ENCODE assay signal across 9 cellular contexts in the genomic region with DNA sequence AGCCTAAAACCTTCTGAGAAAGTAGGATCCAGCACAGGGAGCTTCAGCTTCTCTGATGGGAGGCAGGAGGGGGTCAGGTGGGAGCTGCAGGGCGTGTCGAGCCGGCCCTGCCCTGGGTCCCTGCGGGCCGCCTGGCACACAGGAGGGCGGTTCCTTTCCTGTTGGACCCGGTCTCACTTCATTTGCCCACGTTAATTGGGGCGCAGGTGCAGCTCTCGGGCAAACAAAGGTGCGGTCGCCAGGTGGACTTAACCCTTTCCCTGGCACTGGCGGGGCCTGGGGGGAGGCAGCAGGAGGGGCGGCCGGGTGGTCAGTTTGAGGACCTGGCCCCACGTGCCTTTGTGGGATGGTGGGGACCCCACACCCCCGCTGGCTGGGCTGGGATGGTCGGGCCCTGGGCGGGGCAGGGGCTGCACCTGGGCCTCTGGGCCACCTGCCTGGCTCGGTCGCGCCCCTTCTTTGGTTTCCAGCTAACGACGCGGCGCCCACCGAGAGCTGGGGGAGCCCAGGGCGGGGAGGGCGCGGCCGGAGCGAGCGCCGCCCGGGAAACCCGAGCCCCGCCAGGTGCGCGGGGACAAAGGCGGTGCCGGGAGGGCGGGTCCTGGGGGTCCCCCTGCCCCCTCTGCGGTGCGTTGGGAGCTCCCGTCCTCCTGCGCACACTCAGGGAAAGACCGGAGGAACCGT. TPM values are rescaled to one million over a fixed set of nuclear protein-coding genes. Genes with fewer than 3 reads are reported as not detected.
A peak's percentile ranks its signal among the peaks of the same experiment; 100 is the strongest.
DNase-seq lines count a peak whose midpoint lies in the region; ATAC-seq and TF ChIP-seq lines count a peak whose summit lies in the region.
"Had no signal": no experiment of that assay in that cellular context is flagged by ENCODE, and none has a peak within 500 bp of the region (broad histone marks: within the 10 kb centered on the region; RNA-seq: fewer than 3 reads in every experiment).

No MANE protein-coding gene starts in this region.

- H3K36me3 ChIP-seq in OCI-LY7 (ENCODE audit: insufficient read depth, low read length) (no peaks in the 10 kb centered on the region), lung (ENCODE audit: control insufficient read depth in 2 of 2, insufficient read depth in 2 of 2, low read length in 2 of 2) (no peaks in the 10 kb centered on the region), ovary (no peaks in the 10 kb centered on the region)

- no peak for TF ChIP-seq EP300 in ovary (IDR thresholded peaks at IDR 0.05)

- H2AFZ ChIP-seq in OCI-LY7 (ENCODE audit: low read length), result no peak overlapping the region

- H4K20me1 ChIP-seq in OCI-LY7 (ENCODE audit: insufficient read depth, low read length), result no peaks in the 10 kb centered on the region

- H3K9me3 ChIP-seq in OCI-LY7 (ENCODE audit: low read length) (no peaks in the 10 kb centered on the region), lung (ENCODE audit: control insufficient read depth in 2 of 2, insufficient read depth in 1 of 2, low read length in 1 of 2) (no peaks in the 10 kb centered on the region), ovary (no peaks in the 10 kb centered on the region)

- peak; percentile 98 for DNase-seq in DMS153 treated with DMSO at 0.1 percent for 48 hours (lab: John Stamatoyannopoulos, UW; ENCODE audit: unreplicated experiment)
- peak; percentile 54 for DNase-seq in OCI-LY7 (ENCODE audit: low spot score)
- no peak for DNase-seq in lung (ENCODE audit: low spot score)
- DNase-seq in ovary, result no peak
- DNase-seq in HPDE6-E6E7 (ENCODE audit: extremely low spot score), result no peak

- H3K79me2 ChIP-seq in OCI-LY7 (ENCODE audit: insufficient read depth, low read depth, low read length), result no peaks in the 10 kb centered on the region

- intact Hi-C loops in OCI-LY7 (cut with micrococcal nuclease; ENCODE audit: unreplicated experiment) (no loop called here), ovary (cut with DNase I) (no loop called here)

- ATAC-seq in HG03175 (IDR thresholded peaks at IDR 0.05; ENCODE audit: unreplicated experiment) (peak; percentile 18), lung (ENCODE audit: insufficient read depth, low FRiP score) (peak; percentile 39), GM21360 (IDR thresholded peaks at IDR 0.05; ENCODE audit: unreplicated experiment) (no peak), HG02970 (IDR thresholded peaks at IDR 0.05; ENCODE audit: low FRiP score, unreplicated experiment) (no peak)
- ATAC-seq: SK-N-SH treated with all-trans-retinoic acid at 6 μM for 48 hours had no signal

- no peaks in the 10 kb centered on the region for H3K9me2 ChIP-seq in OCI-LY7 (ENCODE audit: insufficient read depth, low read length)

- POLR2A ChIA-PET in OCI-LY7 (lab: Charles Lee), result interaction anchor here (1.8 kb wide), 1 partner anchor 95 kb away, joined by 8 read pairs; no protein-coding TSS in a partner anchor

- H3K27me3 ChIP-seq in lung (ENCODE audit: control insufficient read depth, insufficient read depth) (no peaks in the 10 kb centered on the region), ovary (no peaks in the 10 kb centered on the region)

- TF ChIP-seq CTCF in OCI-LY7 (conservative IDR thresholded peaks at IDR 0.05; ENCODE audit: low read length), result no peak
- no peak for TF ChIP-seq CTCF in lung (IDR thresholded peaks at IDR 0.05; ENCODE audit: control extremely low read depth, extremely low read depth)
- TF ChIP-seq CTCF in ovary (IDR thresholded peaks at IDR 0.05), result no peak

- BruUV-seq in OCI-LY7 (replicated peaks; lab: Mats Ljungman, UMichigan), result no TSS peak

- WGBS in lung, 2 donors, result 17 to 21% methylated on average over 40 to 48 of the region's 48 CpGs
- WGBS in ovary, 3 donors, result 16 to 42% (median 41%) methylated on average over 20 to 48 of the region's 48 CpGs

- CTCF ChIA-PET in OCI-LY7 (lab: Charles Lee; ENCODE audit: unreplicated experiment), result no interaction called here

- H3K4me2 ChIP-seq in OCI-LY7 (ENCODE audit: low read length), result peak overlapping the region; percentile 6; the same call in 1 of the 2 replicates

- H3K4me1 ChIP-seq in OCI-LY7 (ENCODE audit: insufficient read depth, low read length, poor library complexity, severe bottlenecking) (peaks cover 18% of the 10 kb centered on the region), lung (ENCODE audit: control insufficient read depth in 2 of 2, insufficient read depth in 2 of 2, low read length in 2 of 2) (no peaks in the 10 kb centered on the region), ovary (ENCODE audit: insufficient read depth) (no peaks in the 10 kb centered on the region)

- H3K27ac ChIP-seq in OCI-LY7 (ENCODE audit: low read depth, low read length, poor library complexity, severe bottlenecking) (no peak overlapping the region), lung (ENCODE audit: low read depth in 1 of 2, low read length in 1 of 2) (no peak overlapping the region), ovary (no peak overlapping the region)

- H3K4me3 ChIP-seq in OCI-LY7 (ENCODE audit: low read depth, low read length, poor library complexity, severe bottlenecking) (no peak overlapping the region), lung (no peak overlapping the region), ovary (no peak overlapping the region)

- no peak for TF ChIP-seq POLR2A in ovary (IDR thresholded peaks at IDR 0.05)

RNA-seq across cellular contexts. Expression of gene C1orf159, which starts 20.8 kb away (rescaled TPM):
- 13.1 and 27.6 TPM in 2 replicates for total RNA-seq in OCI-LY7 (2014; rRNA removed; shearing (Covaris generic))
- total RNA-seq in OCI-LY7 (2022) (24.1 and 24.5 TPM in 2 replicates), lung (10 to 100 TPM in 1 of 2 donors, 1 to 10 TPM in 1; 9.9 to 19.2 TPM), ovary (10 to 100 TPM in 4 of 7 donors, 1 to 10 TPM in 3; 5.3 to 22.1 (median 10.7) TPM)
- polyA plus RNA-seq in lung (10 to 100 TPM in 1 of 2 donors, 1 to 10 TPM in 1; 9.5 to 16.7 TPM), ovary (1 to 10 TPM in 1 of 2 donors, under 1 TPM in 1; 0.28 to 8.5 TPM)

RNA-seq across cellular contexts. Expression of gene TTLL10, which starts 37.0 kb away (rescaled TPM):
- not detected in 2 replicates for total RNA-seq in OCI-LY7 (2014; rRNA removed; shearing (Covaris generic))
- total RNA-seq in OCI-LY7 (2022) (not detected in 2 replicates), lung (10 to 100 TPM in 1 of 2 donors, 1 to 10 TPM in 1; 4.8 to 19.7 TPM), ovary (1 to 10 TPM in 3 of 7 donors, under 1 TPM in 2, not detected in 2; 0.60 to 7.0 (median 1.1) TPM)
- polyA plus RNA-seq in lung (1 to 10 TPM; 3.7 to 4.3 TPM), ovary (not detected)

Comparison
In these comparisons a context has a peak if more than half of its experiments do, and no peak if none do; other contexts are left out.
1. DNase-seq: peak in DMS153 treated with DMSO at 0.1 percent for 48 hours (single experiment) and OCI-LY7 (single experiment); none in lung (single experiment), ovary (0 of 5) and HPDE6-E6E7 (single experiment).
2. ATAC-seq: peak in HG03175 (single experiment) and lung (single experiment); none in GM21360 (single experiment) and HG02970 (single experiment).